1 cellular context compared by ENCODE assay signal in the genomic region with DNA sequence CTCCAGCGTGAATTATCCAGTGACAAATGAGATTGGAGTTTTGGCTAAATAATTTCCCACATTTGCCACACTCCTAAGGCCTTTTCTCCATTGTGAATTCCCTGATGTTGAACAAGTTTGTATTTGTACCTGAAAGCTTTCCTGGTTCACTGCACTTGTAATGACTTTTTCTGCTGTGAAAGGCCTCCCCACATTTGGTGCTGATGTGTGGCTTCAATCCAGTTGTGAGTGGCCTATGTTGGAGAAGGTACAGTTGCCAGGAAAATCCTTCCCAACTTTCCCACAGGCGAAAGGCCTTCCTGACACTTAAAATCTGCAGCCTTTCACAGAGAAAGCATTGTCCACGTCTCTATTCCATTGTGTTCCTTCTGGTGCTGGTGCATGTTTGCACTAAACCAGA.
TF ChIP-seq lines count a peak whose summit lies in the region.

No MANE protein-coding gene starts in this region.

TF ChIP-seq in GM23338, 12 proteins besides CTCF, POLR2A, EP300 and RAD21 (continued from another document):
- TF ChIP-seq, protein P1, sequence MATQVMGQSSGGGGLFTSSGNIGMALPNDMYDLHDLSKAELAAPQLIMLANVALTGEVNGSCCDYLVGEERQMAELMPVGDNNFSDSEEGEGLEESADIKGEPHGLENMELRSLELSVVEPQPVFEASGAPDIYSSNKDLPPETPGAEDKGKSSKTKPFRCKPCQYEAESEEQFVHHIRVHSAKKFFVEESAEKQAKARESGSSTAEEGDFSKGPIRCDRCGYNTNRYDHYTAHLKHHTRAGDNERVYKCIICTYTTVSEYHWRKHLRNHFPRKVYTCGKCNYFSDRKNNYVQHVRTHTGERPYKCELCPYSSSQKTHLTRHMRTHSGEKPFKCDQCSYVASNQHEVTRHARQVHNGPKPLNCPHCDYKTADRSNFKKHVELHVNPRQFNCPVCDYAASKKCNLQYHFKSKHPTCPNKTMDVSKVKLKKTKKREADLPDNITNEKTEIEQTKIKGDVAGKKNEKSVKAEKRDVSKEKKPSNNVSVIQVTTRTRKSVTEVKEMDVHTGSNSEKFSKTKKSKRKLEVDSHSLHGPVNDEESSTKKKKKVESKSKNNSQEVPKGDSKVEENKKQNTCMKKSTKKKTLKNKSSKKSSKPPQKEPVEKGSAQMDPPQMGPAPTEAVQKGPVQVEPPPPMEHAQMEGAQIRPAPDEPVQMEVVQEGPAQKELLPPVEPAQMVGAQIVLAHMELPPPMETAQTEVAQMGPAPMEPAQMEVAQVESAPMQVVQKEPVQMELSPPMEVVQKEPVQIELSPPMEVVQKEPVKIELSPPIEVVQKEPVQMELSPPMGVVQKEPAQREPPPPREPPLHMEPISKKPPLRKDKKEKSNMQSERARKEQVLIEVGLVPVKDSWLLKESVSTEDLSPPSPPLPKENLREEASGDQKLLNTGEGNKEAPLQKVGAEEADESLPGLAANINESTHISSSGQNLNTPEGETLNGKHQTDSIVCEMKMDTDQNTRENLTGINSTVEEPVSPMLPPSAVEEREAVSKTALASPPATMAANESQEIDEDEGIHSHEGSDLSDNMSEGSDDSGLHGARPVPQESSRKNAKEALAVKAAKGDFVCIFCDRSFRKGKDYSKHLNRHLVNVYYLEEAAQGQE (IDR thresholded peaks at IDR 0.05; ENCODE audit: unreplicated experiment): no peak
- TF ChIP-seq ZNF114 (CRISPR knock-in tag; IDR thresholded peaks at IDR 0.05): no peak
- no peak for TF ChIP-seq STAT1 (IDR thresholded peaks at IDR 0.05; ENCODE audit: unreplicated experiment)
- TF ChIP-seq, protein P2, sequence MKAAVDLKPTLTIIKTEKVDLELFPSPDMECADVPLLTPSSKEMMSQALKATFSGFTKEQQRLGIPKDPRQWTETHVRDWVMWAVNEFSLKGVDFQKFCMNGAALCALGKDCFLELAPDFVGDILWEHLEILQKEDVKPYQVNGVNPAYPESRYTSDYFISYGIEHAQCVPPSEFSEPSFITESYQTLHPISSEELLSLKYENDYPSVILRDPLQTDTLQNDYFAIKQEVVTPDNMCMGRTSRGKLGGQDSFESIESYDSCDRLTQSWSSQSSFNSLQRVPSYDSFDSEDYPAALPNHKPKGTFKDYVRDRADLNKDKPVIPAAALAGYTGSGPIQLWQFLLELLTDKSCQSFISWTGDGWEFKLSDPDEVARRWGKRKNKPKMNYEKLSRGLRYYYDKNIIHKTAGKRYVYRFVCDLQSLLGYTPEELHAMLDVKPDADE (IDR thresholded peaks at IDR 0.05): no peak
- no peak for TF ChIP-seq EZH2phosphoT487 (IDR thresholded peaks at IDR 0.05; ENCODE audit: unreplicated experiment)
